In the genomic region with DNA sequence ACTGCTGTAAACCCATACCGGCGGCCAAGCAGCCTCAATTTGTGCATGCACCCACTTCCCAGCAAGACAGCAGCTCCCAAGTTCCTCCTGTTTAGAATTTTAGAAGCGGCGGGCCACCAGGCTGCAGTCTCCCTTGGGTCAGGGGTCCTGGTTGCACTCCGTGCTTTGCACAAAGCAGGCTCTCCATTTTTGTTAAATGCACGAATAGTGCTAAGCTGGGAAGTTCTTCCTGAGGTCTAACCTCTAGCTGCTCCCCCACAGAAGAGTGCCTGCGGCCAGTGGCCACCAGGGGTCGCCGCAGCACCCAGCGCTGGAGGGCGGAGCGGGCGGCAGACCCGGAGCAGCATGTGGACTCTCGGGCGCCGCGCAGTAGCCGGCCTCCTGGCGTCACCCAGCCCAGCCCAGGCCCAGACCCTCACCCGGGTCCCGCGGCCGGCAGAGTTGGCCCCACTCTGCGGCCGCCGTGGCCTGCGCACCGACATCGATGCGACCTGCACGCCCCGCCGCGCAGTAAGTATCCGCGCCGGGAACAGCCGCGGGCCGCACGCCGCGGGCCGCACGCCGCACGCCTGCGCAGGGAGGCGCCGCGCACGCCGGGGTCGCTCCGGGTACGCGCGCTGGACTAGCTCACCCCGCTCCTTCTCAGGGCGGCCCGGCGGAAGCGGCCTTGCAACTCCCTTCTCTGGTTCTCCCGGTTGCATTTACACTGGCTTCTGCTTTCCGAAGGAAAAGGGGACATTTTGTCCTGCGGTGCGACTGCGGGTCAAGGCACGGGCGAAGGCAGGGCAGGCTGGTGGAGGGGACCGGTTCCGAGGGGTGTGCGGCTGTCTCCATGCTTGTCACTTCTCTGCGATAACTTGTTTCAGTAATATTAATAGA, we compare ENCODE assay signal across 1 cellular context.
TF ChIP-seq lines count a peak whose summit lies in the region.

A gene (plus strand): TSS at position 315 of the 879 bp plus-strand sequence. CDS start 31 bp downstream, at position 346.

TF ChIP-seq in HepG2, 621 proteins besides CTCF, POLR2A, EP300 and RAD21 (continued from another document and continues in another):
- TF ChIP-seq, protein P1, sequence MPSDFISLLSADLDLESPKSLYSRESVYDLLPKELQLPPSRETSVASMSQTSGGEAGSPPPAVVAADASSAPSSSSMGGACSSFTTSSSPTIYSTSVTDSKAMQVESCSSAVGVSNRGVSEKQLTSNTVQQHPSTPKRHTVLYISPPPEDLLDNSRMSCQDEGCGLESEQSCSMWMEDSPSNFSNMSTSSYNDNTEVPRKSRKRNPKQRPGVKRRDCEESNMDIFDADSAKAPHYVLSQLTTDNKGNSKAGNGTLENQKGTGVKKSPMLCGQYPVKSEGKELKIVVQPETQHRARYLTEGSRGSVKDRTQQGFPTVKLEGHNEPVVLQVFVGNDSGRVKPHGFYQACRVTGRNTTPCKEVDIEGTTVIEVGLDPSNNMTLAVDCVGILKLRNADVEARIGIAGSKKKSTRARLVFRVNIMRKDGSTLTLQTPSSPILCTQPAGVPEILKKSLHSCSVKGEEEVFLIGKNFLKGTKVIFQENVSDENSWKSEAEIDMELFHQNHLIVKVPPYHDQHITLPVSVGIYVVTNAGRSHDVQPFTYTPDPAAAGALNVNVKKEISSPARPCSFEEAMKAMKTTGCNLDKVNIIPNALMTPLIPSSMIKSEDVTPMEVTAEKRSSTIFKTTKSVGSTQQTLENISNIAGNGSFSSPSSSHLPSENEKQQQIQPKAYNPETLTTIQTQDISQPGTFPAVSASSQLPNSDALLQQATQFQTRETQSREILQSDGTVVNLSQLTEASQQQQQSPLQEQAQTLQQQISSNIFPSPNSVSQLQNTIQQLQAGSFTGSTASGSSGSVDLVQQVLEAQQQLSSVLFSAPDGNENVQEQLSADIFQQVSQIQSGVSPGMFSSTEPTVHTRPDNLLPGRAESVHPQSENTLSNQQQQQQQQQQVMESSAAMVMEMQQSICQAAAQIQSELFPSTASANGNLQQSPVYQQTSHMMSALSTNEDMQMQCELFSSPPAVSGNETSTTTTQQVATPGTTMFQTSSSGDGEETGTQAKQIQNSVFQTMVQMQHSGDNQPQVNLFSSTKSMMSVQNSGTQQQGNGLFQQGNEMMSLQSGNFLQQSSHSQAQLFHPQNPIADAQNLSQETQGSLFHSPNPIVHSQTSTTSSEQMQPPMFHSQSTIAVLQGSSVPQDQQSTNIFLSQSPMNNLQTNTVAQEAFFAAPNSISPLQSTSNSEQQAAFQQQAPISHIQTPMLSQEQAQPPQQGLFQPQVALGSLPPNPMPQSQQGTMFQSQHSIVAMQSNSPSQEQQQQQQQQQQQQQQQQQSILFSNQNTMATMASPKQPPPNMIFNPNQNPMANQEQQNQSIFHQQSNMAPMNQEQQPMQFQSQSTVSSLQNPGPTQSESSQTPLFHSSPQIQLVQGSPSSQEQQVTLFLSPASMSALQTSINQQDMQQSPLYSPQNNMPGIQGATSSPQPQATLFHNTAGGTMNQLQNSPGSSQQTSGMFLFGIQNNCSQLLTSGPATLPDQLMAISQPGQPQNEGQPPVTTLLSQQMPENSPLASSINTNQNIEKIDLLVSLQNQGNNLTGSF (CRISPR knock-in tag; IDR thresholded peaks at IDR 0.05), result peak; percentile 78; the same call in 1 of the 2 replicates
- TF ChIP-seq MXI1 (IDR thresholded peaks at IDR 0.05; ENCODE audit: borderline replicate concordance, low read depth, low read length) (peak; percentile 78; the same call in 1 of the 3 replicates), RXRB (CRISPR knock-in tag; IDR thresholded peaks at IDR 0.05; ENCODE audit: borderline replicate concordance) (peak; percentile 76), HOXA3 (CRISPR knock-in tag; IDR thresholded peaks at IDR 0.05) (peak; percentile 78), ZFX (CRISPR knock-in tag; IDR thresholded peaks at IDR 0.05; ENCODE audit: low read depth) (peak; percentile 94), ZNF773 (CRISPR knock-in tag; IDR thresholded peaks at IDR 0.05; ENCODE audit: borderline replicate concordance) (peak; percentile 67; the same call in 1 of the 2 replicates), FOXK1 (CRISPR knock-in tag; IDR thresholded peaks at IDR 0.05; ENCODE audit: borderline replicate concordance, low read depth) (no peak), MEIS1 (CRISPR knock-in tag; IDR thresholded peaks at IDR 0.05; ENCODE audit: borderline replicate concordance) (peak; percentile 35; the same call in 1 of the 2 replicates), ZNF777 (CRISPR knock-in tag; IDR thresholded peaks at IDR 0.05) (peak; percentile 74; the same call in 1 of the 2 replicates), HCFC1 (IDR thresholded peaks at IDR 0.05; ENCODE audit: low read depth, low read length) (no peak), ZC3H13 (CRISPR knock-in tag; IDR thresholded peaks at IDR 0.05) (peak; percentile 52; the same call in 1 of the 2 replicates), ISL2 (CRISPR knock-in tag; IDR thresholded peaks at IDR 0.05) (peak; percentile 69; the same call in 1 of the 2 replicates), SUZ12 (IDR thresholded peaks at IDR 0.05; ENCODE audit: low read depth, low read length) (no peak), ZNF841 (CRISPR knock-in tag; IDR thresholded peaks at IDR 0.05; ENCODE audit: borderline replicate concordance) (no peak), KLF16 (CRISPR knock-in tag; IDR thresholded peaks at IDR 0.05) (peak in 1 of 2 experiments; percentile 85; a peak in 2 of 4 replicates), FOXA3 (CRISPR knock-in tag; IDR thresholded peaks at IDR 0.05) (peak; percentile 61; the same call in 1 of the 2 replicates), ZNF446 (CRISPR knock-in tag; IDR thresholded peaks at IDR 0.05) (no peak), ATF7 (IDR thresholded peaks at IDR 0.05) (no peak), ATF7 (CRISPR knock-in tag; IDR thresholded peaks at IDR 0.05) (no peak), ZNF781 (CRISPR knock-in tag; IDR thresholded peaks at IDR 0.05; ENCODE audit: borderline replicate concordance, not compliant biosample characterization) (no peak), EEA1 (CRISPR knock-in tag; IDR thresholded peaks at IDR 0.05; ENCODE audit: borderline replicate concordance) (no peak), ZNF333 (CRISPR knock-in tag; IDR thresholded peaks at IDR 0.05; ENCODE audit: borderline replicate concordance) (peak; percentile 5), ZNF598 (CRISPR knock-in tag; IDR thresholded peaks at IDR 0.05; ENCODE audit: borderline replicate concordance) (0 out of 2 replicates have a peak, but pooled peaks have one; percentile 47)
- TF ChIP-seq, protein P2, sequence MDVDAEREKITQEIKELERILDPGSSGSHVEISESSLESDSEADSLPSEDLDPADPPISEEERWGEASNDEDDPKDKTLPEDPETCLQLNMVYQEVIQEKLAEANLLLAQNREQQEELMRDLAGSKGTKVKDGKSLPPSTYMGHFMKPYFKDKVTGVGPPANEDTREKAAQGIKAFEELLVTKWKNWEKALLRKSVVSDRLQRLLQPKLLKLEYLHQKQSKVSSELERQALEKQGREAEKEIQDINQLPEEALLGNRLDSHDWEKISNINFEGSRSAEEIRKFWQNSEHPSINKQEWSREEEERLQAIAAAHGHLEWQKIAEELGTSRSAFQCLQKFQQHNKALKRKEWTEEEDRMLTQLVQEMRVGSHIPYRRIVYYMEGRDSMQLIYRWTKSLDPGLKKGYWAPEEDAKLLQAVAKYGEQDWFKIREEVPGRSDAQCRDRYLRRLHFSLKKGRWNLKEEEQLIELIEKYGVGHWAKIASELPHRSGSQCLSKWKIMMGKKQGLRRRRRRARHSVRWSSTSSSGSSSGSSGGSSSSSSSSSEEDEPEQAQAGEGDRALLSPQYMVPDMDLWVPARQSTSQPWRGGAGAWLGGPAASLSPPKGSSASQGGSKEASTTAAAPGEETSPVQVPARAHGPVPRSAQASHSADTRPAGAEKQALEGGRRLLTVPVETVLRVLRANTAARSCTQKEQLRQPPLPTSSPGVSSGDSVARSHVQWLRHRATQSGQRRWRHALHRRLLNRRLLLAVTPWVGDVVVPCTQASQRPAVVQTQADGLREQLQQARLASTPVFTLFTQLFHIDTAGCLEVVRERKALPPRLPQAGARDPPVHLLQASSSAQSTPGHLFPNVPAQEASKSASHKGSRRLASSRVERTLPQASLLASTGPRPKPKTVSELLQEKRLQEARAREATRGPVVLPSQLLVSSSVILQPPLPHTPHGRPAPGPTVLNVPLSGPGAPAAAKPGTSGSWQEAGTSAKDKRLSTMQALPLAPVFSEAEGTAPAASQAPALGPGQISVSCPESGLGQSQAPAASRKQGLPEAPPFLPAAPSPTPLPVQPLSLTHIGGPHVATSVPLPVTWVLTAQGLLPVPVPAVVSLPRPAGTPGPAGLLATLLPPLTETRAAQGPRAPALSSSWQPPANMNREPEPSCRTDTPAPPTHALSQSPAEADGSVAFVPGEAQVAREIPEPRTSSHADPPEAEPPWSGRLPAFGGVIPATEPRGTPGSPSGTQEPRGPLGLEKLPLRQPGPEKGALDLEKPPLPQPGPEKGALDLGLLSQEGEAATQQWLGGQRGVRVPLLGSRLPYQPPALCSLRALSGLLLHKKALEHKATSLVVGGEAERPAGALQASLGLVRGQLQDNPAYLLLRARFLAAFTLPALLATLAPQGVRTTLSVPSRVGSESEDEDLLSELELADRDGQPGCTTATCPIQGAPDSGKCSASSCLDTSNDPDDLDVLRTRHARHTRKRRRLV (CRISPR knock-in tag; IDR thresholded peaks at IDR 0.05), result no peak
- TF ChIP-seq, protein P3, sequence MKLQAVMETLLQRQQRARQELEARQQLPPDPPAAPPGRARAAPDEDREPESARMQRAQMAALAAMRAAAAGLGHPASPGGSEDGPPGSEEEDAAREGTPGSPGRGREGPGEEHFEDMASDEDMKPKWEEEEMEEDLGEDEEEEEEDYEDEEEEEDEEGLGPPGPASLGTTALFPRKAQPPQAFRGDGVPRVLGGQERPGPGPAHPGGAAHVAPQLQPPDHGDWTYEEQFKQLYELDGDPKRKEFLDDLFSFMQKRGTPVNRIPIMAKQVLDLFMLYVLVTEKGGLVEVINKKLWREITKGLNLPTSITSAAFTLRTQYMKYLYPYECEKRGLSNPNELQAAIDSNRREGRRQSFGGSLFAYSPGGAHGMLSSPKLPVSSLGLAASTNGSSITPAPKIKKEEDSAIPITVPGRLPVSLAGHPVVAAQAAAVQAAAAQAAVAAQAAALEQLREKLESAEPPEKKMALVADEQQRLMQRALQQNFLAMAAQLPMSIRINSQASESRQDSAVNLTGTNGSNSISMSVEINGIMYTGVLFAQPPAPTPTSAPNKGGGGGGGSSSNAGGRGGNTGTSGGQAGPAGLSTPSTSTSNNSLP (IDR thresholded peaks at IDR 0.05; ENCODE audit: low read depth, low read length), result no peak
- TF ChIP-seq, protein P4, sequence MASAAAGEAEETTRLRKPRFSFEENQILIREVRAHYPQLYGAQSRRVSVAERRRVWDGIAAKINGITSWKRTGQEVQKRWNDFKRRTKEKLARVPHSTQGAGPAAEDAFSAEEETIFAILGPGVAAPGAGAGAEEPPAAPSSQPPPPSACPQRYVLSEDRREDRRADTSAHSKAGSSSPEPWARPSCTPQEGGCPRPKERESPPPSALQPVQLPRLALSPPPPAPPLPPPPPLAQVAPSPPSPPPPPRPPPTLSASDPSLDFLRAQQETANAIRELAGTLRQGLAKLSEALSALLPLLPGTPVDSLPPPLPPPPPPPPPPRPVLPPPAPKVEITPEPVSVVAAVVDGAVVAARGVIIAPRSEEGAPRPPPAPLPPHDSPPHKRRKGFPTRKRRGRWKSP (CRISPR knock-in tag; IDR thresholded peaks at IDR 0.05), result peak; percentile 42; the same call in 1 of the 2 replicates
- TF ChIP-seq, protein P5, sequence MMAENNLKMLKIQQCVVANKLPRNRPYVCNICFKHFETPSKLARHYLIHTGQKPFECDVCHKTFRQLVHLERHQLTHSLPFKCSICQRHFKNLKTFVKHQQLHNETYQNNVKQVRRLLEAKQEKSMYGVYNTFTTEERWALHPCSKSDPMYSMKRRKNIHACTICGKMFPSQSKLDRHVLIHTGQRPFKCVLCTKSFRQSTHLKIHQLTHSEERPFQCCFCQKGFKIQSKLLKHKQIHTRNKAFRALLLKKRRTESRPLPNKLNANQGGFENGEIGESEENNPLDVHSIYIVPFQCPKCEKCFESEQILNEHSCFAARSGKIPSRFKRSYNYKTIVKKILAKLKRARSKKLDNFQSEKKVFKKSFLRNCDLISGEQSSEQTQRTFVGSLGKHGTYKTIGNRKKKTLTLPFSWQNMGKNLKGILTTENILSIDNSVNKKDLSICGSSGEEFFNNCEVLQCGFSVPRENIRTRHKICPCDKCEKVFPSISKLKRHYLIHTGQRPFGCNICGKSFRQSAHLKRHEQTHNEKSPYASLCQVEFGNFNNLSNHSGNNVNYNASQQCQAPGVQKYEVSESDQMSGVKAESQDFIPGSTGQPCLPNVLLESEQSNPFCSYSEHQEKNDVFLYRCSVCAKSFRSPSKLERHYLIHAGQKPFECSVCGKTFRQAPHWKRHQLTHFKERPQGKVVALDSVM (CRISPR knock-in tag; IDR thresholded peaks at IDR 0.05), result peak; percentile 71
- TF ChIP-seq, protein P6, sequence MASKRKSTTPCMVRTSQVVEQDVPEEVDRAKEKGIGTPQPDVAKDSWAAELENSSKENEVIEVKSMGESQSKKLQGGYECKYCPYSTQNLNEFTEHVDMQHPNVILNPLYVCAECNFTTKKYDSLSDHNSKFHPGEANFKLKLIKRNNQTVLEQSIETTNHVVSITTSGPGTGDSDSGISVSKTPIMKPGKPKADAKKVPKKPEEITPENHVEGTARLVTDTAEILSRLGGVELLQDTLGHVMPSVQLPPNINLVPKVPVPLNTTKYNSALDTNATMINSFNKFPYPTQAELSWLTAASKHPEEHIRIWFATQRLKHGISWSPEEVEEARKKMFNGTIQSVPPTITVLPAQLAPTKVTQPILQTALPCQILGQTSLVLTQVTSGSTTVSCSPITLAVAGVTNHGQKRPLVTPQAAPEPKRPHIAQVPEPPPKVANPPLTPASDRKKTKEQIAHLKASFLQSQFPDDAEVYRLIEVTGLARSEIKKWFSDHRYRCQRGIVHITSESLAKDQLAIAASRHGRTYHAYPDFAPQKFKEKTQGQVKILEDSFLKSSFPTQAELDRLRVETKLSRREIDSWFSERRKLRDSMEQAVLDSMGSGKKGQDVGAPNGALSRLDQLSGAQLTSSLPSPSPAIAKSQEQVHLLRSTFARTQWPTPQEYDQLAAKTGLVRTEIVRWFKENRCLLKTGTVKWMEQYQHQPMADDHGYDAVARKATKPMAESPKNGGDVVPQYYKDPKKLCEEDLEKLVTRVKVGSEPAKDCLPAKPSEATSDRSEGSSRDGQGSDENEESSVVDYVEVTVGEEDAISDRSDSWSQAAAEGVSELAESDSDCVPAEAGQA (IDR thresholded peaks at IDR 0.05; ENCODE audit: low read depth), result no peak
- TF ChIP-seq, protein P6 (CRISPR knock-in tag; IDR thresholded peaks at IDR 0.05; ENCODE audit: borderline replicate concordance), result 0 out of 2 replicates have a peak, but pooled peaks have one; percentile 38
- TF ChIP-seq, protein P7, sequence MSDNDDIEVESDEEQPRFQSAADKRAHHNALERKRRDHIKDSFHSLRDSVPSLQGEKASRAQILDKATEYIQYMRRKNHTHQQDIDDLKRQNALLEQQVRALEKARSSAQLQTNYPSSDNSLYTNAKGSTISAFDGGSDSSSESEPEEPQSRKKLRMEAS (IDR thresholded peaks at IDR 0.05), result peak; percentile 94
